8 cellular contexts compared by ENCODE assay signal in the genomic region with DNA sequence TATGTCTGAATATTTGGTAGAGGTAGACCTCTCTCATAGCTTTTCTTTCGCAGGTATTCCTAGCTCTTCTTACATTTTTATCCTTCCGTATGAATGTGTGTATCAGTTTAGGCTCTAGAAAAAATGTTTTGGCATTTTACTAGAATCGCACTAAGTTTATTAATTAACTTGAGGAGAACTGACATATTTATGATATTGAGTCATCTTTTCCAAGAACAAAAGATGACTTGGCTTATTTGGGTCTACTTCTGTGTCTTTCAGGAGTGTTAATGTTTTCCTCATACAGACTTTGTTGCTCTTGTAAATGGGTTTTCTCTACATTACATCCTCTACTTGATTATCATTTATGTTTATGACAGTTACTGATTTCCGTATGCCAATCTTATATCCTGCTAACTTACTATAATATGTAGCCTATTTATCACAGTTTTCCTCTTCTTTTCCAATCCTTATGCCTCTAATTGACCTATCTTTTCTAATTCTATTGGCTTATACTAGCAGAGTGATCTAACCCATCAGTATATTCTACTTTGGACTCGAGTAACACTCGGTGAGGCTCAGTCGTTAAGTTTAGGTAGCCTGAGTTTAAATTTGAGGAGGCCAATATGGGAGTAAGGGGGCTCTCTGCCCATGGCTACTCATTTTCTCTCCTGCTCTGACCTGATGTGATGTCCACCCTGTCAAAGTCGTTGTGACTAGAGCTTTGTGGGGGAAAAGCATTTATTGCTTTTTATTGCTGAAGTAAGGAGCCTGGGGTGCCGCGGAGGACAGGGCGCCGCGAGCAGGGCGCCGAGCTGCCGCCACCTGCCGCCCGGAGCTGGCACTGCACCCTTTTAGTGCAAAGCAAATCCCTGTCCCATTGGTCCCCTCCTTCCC. TPM values are rescaled to one million over a fixed set of nuclear protein-coding genes. Genes with fewer than 3 reads are reported as not detected.
A peak's percentile ranks its signal among the peaks of the same experiment; 100 is the strongest.
DNase-seq lines count a peak whose midpoint lies in the region; ATAC-seq and TF ChIP-seq lines count a peak whose summit lies in the region.

No MANE protein-coding gene starts in this region.

- DNase-seq in CD4-positive, CD25-positive, alpha-beta regulatory T cell, result peak; percentile 52 to 74 (median 66)
- peak; percentile 71 for DNase-seq in HK-2 (ENCODE audit: unreplicated experiment)
- peak; percentile 91 for DNase-seq in activated CD8-positive, alpha-beta memory T cell treated with anti-CD3 and anti-CD28 coated beads, Interleukin-2, amount 50 U/mL, for 48 hours
- peak; percentile 75 for DNase-seq in epidermal melanocyte (ENCODE audit: insufficient read length, low spot score)
- DNase-seq in myocyte (ENCODE audit: low read depth), result peak; percentile 58
- DNase-seq in stimulated activated CD8-positive, alpha-beta memory T cell treated with anti-CD3 and anti-CD28 coated beads, Interleukin-4, amount 100 ng/mL, for 4 hours (ENCODE audit: low read depth in 2 of 2, low spot score in 1 of 2), result peak; percentile 43 to 57

- no peak overlapping the region for H3K4me3 ChIP-seq in CD4-positive, CD25-positive, alpha-beta regulatory T cell (ENCODE audit: low read depth, low read length)
- peak overlapping the region; percentile 63 for H3K4me3 ChIP-seq in OCI-LY3 (ENCODE audit: low read length)

- peak; percentile 73 to 83 for ATAC-seq in CD4-positive, CD25-positive, alpha-beta regulatory T cell (ENCODE audit: low read depth in 2 of 2)
- ATAC-seq in HG02973 (IDR thresholded peaks at IDR 0.05; ENCODE audit: unreplicated experiment), result no peak

- H3K36me3 Mint-ChIP-seq in CD4-positive, CD25-positive, alpha-beta regulatory T cell, result no peaks in the 10 kb centered on the region

- peak overlapping the region in 1 of 3 donors; percentile 60 for H3K27ac Mint-ChIP-seq in CD4-positive, CD25-positive, alpha-beta regulatory T cell

- H3K9me3 Mint-ChIP-seq in CD4-positive, CD25-positive, alpha-beta regulatory T cell, result no peaks in the 10 kb centered on the region

- peaks cover 4% of the 10 kb centered on the region for H3K27me3 ChIP-seq in CD4-positive, CD25-positive, alpha-beta regulatory T cell (ENCODE audit: control insufficient read depth, insufficient read depth, low read length)
- H3K27me3 ChIP-seq in OCI-LY3 (ENCODE audit: low read depth, low read length), result peaks cover 36% of the 10 kb centered on the region

- H3K27me3 Mint-ChIP-seq in CD4-positive, CD25-positive, alpha-beta regulatory T cell, result peaks cover 9% of the 10 kb centered on the region

- H3K9ac ChIP-seq in OCI-LY3 (ENCODE audit: low read length), result no peak overlapping the region

- peak overlapping the region; percentile 75 for H3K4me2 ChIP-seq in OCI-LY3 (ENCODE audit: low read length)

- no peak overlapping the region for H3K27ac ChIP-seq in CD4-positive, CD25-positive, alpha-beta regulatory T cell (ENCODE audit: insufficient read depth, low read length, poor library complexity, severe bottlenecking)
- H3K27ac ChIP-seq in OCI-LY3 (ENCODE audit: low read length), result no peak overlapping the region

- TF ChIP-seq CTCF in OCI-LY3 (IDR thresholded peaks at IDR 0.05; ENCODE audit: low read depth, low read length), result peak; percentile 82

- peak overlapping the region; percentile 87 for H2AFZ ChIP-seq in OCI-LY3 (ENCODE audit: low read depth, low read length)

- H3K79me2 ChIP-seq in OCI-LY3 (ENCODE audit: low read length), result no peaks in the 10 kb centered on the region

- H3K36me3 ChIP-seq in CD4-positive, CD25-positive, alpha-beta regulatory T cell (ENCODE audit: control insufficient read depth, insufficient read depth, low read length), result no peaks in the 10 kb centered on the region
- H3K36me3 ChIP-seq in OCI-LY3 (replicated peaks; ENCODE audit: low read depth, low read length), result no peaks in the 10 kb centered on the region

- H3K9me3 ChIP-seq in CD4-positive, CD25-positive, alpha-beta regulatory T cell (ENCODE audit: control insufficient read depth in 2 of 2, low read length in 2 of 2), result no peaks in the 10 kb centered on the region
- H3K9me3 ChIP-seq in OCI-LY3 (ENCODE audit: insufficient read depth, low read length), result no peaks in the 10 kb centered on the region

- peaks cover 3% of the 10 kb centered on the region for H3K4me1 ChIP-seq in CD4-positive, CD25-positive, alpha-beta regulatory T cell (ENCODE audit: control insufficient read depth, insufficient read depth, low read length, poor library complexity, severe bottlenecking)
- peaks cover 3% of the 10 kb centered on the region; the same call in 1 of the 2 replicates for H3K4me1 ChIP-seq in OCI-LY3 (ENCODE audit: low read length)

- H3K4me1 Mint-ChIP-seq in CD4-positive, CD25-positive, alpha-beta regulatory T cell, result peaks cover 0 to 4% (median 4%) of the 10 kb centered on the region in 4 donors

- H3K4me3 Mint-ChIP-seq in CD4-positive, CD25-positive, alpha-beta regulatory T cell, result no peak overlapping the region

- H4K20me1 ChIP-seq in OCI-LY3 (ENCODE audit: insufficient read depth, low read length), result no peaks in the 10 kb centered on the region

RNA-seq across cellular contexts. Expression of gene ST6GALNAC1, which starts 20.0 kb away (rescaled TPM):
- total RNA-seq in CD4-positive, CD25-positive, alpha-beta regulatory T cell, result 8.5 TPM
- polyA plus RNA-seq in CD4-positive, CD25-positive, alpha-beta regulatory T cell, result 1 to 10 TPM in 3 of 4 donors, under 1 TPM in 1; 0.33 to 3.7 (median 1.9) TPM
- 0.21 TPM in 1 of 2 replicates, not detected in the other for total RNA-seq in myocyte
- not detected for polyA plus RNA-seq in myocyte (2012)

RNA-seq across cellular contexts. Expression of gene ST6GALNAC2, which starts 37.8 kb away (rescaled TPM):
- total RNA-seq in CD4-positive, CD25-positive, alpha-beta regulatory T cell, result 0.39 TPM
- under 1 TPM in 2 of 4 donors, not detected in 2; 0.08 to 0.13 TPM for polyA plus RNA-seq in CD4-positive, CD25-positive, alpha-beta regulatory T cell
- total RNA-seq in myocyte, result 0.78 and 0.91 TPM in 2 replicates
- polyA plus RNA-seq in myocyte (2012), result 4.8 TPM
